17 cellular contexts compared by ENCODE assay signal in the genomic region with DNA sequence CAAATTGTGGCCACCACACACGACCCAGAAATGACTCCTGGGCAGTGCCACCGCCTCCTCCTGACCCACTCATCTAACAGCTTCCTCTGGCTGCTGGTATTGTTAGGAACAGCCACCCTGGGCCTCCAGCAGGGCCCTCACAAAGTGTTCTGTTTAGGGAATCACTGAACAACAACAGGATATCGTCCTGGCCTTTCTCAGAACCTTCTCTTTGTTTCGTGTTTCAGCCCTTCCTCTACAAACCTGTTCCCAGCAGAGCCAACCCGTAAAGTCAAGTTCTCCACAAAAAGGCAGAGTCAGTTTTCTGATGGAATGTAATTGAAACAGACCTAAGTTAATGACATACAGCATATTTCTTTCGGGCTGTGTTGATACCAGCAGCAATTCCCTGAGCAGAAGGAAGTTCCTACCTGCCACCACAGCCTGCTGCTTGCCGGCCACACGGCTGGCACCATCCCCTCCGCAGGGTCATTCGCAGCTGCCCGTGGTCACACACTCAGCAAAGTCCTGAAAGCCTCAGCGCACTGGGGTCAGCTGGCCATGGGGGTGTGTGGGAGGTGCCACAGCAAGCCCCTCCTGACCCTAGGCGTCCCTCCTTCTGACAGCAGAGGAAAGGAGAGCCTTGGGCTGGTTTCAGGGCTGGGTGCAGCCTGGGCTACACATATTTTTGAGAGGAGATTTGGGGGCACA.
DNase-seq lines count a peak whose midpoint lies in the region; ATAC-seq and TF ChIP-seq lines count a peak whose summit lies in the region.
"Had no signal": no experiment of that assay in that cellular context is flagged by ENCODE, and none has a peak within 500 bp of the region (broad histone marks: within the 10 kb centered on the region; RNA-seq: fewer than 3 reads in every experiment).

No MANE protein-coding gene starts in this region.

- H3K9me2 ChIP-seq in OCI-LY7 (ENCODE audit: insufficient read depth, low read length), result no peaks in the 10 kb centered on the region

- no CpG with 5 or more reads among the region's 13 CpGs for WGBS in mesendoderm (ENCODE audit: extremely low coverage, insufficient coverage, low lambda C conversion rate)

- no peaks in the 10 kb centered on the region for H3K79me2 ChIP-seq in mesendoderm (ENCODE audit: control insufficient read depth, insufficient read depth, low read length)
- no peaks in the 10 kb centered on the region for H3K79me2 ChIP-seq in OCI-LY7 (ENCODE audit: insufficient read depth, low read depth, low read length)

- H2AK5ac ChIP-seq in mesendoderm (ENCODE audit: low read length), result no peak overlapping the region

- H3K56ac ChIP-seq in mesendoderm (ENCODE audit: low read length), result peak overlapping the region; percentile 68

- H3K9me3 Mint-ChIP-seq in stimulated activated effector memory CD8-positive, alpha-beta T cell treated with anti-CD3 and anti-CD28 coated beads, Interleukin-12 subunit alpha, Interleukin-12 subunit beta, amount 100 ng/mL, for 72 hours, result no peaks in the 10 kb centered on the region
- H3K9me3 Mint-ChIP-seq: activated naive CD4-positive, alpha-beta T cell treated with anti-CD3 and anti-CD28 coated beads, Interleukin-2, amount 50 U/mL, for 72 hours; T-cell had no signal

- H3K27me3 ChIP-seq in mesendoderm (ENCODE audit: insufficient read depth, low read length, poor library complexity), result no peaks in the 10 kb centered on the region
- H3K27me3 ChIP-seq in skeletal muscle tissue (ENCODE audit: control insufficient read depth in 3 of 3, insufficient read depth in 3 of 3, low read length in 3 of 3), result no peaks in the 10 kb centered on the region
- H3K27me3 ChIP-seq: BE2C had no signal

- no peaks in the 10 kb centered on the region for H4K20me1 ChIP-seq in OCI-LY7 (ENCODE audit: insufficient read depth, low read length)

- DNase-seq in MV-4-11 (lab: John Stamatoyannopoulos, UW) (peak; percentile 32), choroid plexus epithelial cell (ENCODE audit: low read depth) (peak; percentile 21), mesendoderm (no peak), OCI-LY7 (ENCODE audit: low spot score) (no peak), NCI-H345 treated with DMSO at 0.1 percent for 48 hours (lab: John Stamatoyannopoulos, UW; ENCODE audit: unreplicated experiment) (no peak)
- DNase-seq in stimulated activated effector memory CD8-positive, alpha-beta T cell treated with anti-CD3 and anti-CD28 coated beads, Interleukin-12 subunit alpha, Interleukin-12 subunit beta, amount 100 ng/mL, for 72 hours (ENCODE audit: low spot score in 2 of 2), result no peak
- DNase-seq: BE2C; central memory CD4-positive, alpha-beta T cell; head of caudate nucleus; NCI-H1436; NCI-H510A; T-cell had no signal

- H2BK15ac ChIP-seq in mesendoderm (replicated peaks; ENCODE audit: low read depth), result no peak overlapping the region

- H3K36me3 ChIP-seq in mesendoderm (ENCODE audit: control insufficient read depth, insufficient read depth, low read length) (no peaks in the 10 kb centered on the region), skeletal muscle tissue (ENCODE audit: control insufficient read depth in 3 of 3, insufficient read depth in 3 of 3, low read length in 3 of 3) (no peaks in the 10 kb centered on the region), OCI-LY7 (ENCODE audit: insufficient read depth, low read length) (no peaks in the 10 kb centered on the region)
- H3K36me3 ChIP-seq: BE2C, thoracic aorta had no signal

- H3K79me1 ChIP-seq in mesendoderm (ENCODE audit: low read length), result no peaks in the 10 kb centered on the region

- H2BK120ac ChIP-seq in mesendoderm (ENCODE audit: low read depth, low read length), result no peak overlapping the region

- no TSS peak for BruUV-seq in OCI-LY7 (replicated peaks; lab: Mats Ljungman, UMichigan)

- no peaks in the 10 kb centered on the region for H3K9me3 ChIP-seq in skeletal muscle tissue (ENCODE audit: control insufficient read depth in 3 of 3, low read length in 3 of 3)
- H3K9me3 ChIP-seq in OCI-LY7 (ENCODE audit: low read length), result no peaks in the 10 kb centered on the region
- H3K9me3 ChIP-seq: BE2C, thoracic aorta had no signal

- POLR2A ChIA-PET in OCI-LY7 (lab: Charles Lee), result no interaction called here

- H3K36me3 Mint-ChIP-seq in stimulated activated effector memory CD8-positive, alpha-beta T cell treated with anti-CD3 and anti-CD28 coated beads, Interleukin-12 subunit alpha, Interleukin-12 subunit beta, amount 100 ng/mL, for 72 hours, result no peaks in the 10 kb centered on the region
- H3K36me3 Mint-ChIP-seq: activated naive CD4-positive, alpha-beta T cell treated with anti-CD3 and anti-CD28 coated beads, Interleukin-2, amount 50 U/mL, for 72 hours; T-cell had no signal

- H3K9ac ChIP-seq in mesendoderm (ENCODE audit: low read length), result no peak overlapping the region
- no peak overlapping the region for H3K9ac ChIP-seq in skeletal muscle tissue (ENCODE audit: low read depth in 1 of 3, low read length in 3 of 3)

- H3K4me1 ChIP-seq in mesendoderm (ENCODE audit: control insufficient read depth, low read depth, low read length) (no peaks in the 10 kb centered on the region), skeletal muscle tissue (ENCODE audit: control insufficient read depth in 3 of 3, insufficient read depth in 3 of 3, low read length in 3 of 3) (peaks cover 4 to 16% (median 7%) of the 10 kb centered on the region in 3 donors), OCI-LY7 (ENCODE audit: insufficient read depth, low read length, poor library complexity, severe bottlenecking) (no peaks in the 10 kb centered on the region)
- H3K4me1 ChIP-seq: BE2C had no signal

- H2BK5ac ChIP-seq in mesendoderm (ENCODE audit: low read length), result no peak overlapping the region

- H3K4me2 ChIP-seq in mesendoderm (ENCODE audit: low read length) (no peak overlapping the region), OCI-LY7 (ENCODE audit: low read length) (no peak overlapping the region)

- H3K23ac ChIP-seq in mesendoderm (ENCODE audit: low read length), result no peak overlapping the region

- no peak overlapping the region for H3K27ac Mint-ChIP-seq in stimulated activated effector memory CD8-positive, alpha-beta T cell treated with anti-CD3 and anti-CD28 coated beads, Interleukin-12 subunit alpha, Interleukin-12 subunit beta, amount 100 ng/mL, for 72 hours
- H3K27ac Mint-ChIP-seq: T-cell had no signal

- no peak overlapping the region for H4K8ac ChIP-seq in mesendoderm (ENCODE audit: low read depth, low read length)

- H3K4me1 Mint-ChIP-seq in stimulated activated effector memory CD8-positive, alpha-beta T cell treated with anti-CD3 and anti-CD28 coated beads, Interleukin-12 subunit alpha, Interleukin-12 subunit beta, amount 100 ng/mL, for 72 hours, result peaks cover 15% of the 10 kb centered on the region
- H3K4me1 Mint-ChIP-seq: T-cell had no signal

- H3K4ac ChIP-seq in mesendoderm (ENCODE audit: low read depth, low read length), result no peak overlapping the region

- CTCF ChIA-PET in OCI-LY7 (lab: Charles Lee; ENCODE audit: unreplicated experiment), result no interaction called here

- TF ChIP-seq CTCF in choroid plexus epithelial cell (conservative IDR thresholded peaks at IDR 0.05; ENCODE audit: low read depth, low read length), result no peak
- no peak for TF ChIP-seq CTCF in OCI-LY7 (conservative IDR thresholded peaks at IDR 0.05; ENCODE audit: low read length)

- no peak overlapping the region for H3K18ac ChIP-seq in mesendoderm (ENCODE audit: low read length)

- H3K4me3 ChIP-seq in choroid plexus epithelial cell (ENCODE audit: low read depth, low read length) (no peak overlapping the region), mesendoderm (ENCODE audit: low read length) (no peak overlapping the region), skeletal muscle tissue (ENCODE audit: low read length in 3 of 3) (no peak overlapping the region), OCI-LY7 (ENCODE audit: low read depth, low read length, poor library complexity, severe bottlenecking) (no peak overlapping the region)
- H3K4me3 ChIP-seq: thoracic aorta had no signal

- H3K27ac ChIP-seq in mesendoderm (ENCODE audit: low read depth, low read length) (no peak overlapping the region), skeletal muscle tissue (ENCODE audit: low read depth, low read length) (peak overlapping the region; percentile 51), OCI-LY7 (ENCODE audit: low read depth, low read length, poor library complexity, severe bottlenecking) (no peak overlapping the region)
- H3K27ac ChIP-seq: thoracic aorta had no signal

- intact Hi-C loops in OCI-LY7 (cut with micrococcal nuclease; ENCODE audit: unreplicated experiment), result no loop called here

- no peak overlapping the region for H4K5ac ChIP-seq in mesendoderm (ENCODE audit: low read length)

- no peak overlapping the region for H3K4me3 Mint-ChIP-seq in stimulated activated effector memory CD8-positive, alpha-beta T cell treated with anti-CD3 and anti-CD28 coated beads, Interleukin-12 subunit alpha, Interleukin-12 subunit beta, amount 100 ng/mL, for 72 hours
- H3K4me3 Mint-ChIP-seq: T-cell had no signal

- no peak overlapping the region for H2AFZ ChIP-seq in OCI-LY7 (ENCODE audit: low read length)

- no peak for ATAC-seq in stimulated activated effector memory CD8-positive, alpha-beta T cell treated with anti-CD3 and anti-CD28 coated beads, Interleukin-12 subunit alpha, Interleukin-12 subunit beta, amount 100 ng/mL, for 72 hours
- no peak for ATAC-seq in HG03097 (IDR thresholded peaks at IDR 0.05; ENCODE audit: low FRiP score, unreplicated experiment)
- ATAC-seq: activated CD4-positive, CD25-positive, alpha-beta regulatory T cell treated with anti-CD3 and anti-CD28 coated beads, Interleukin-2, amount 50 U/mL, for 24 hours; activated naive CD4-positive, alpha-beta T cell treated with anti-CD3 and anti-CD28 coated beads, Interleukin-2, amount 50 U/mL, for 72 hours; T-cell had no signal

Comparison
In these comparisons a context has a peak if more than half of its experiments do, and no peak if none do; other contexts are left out.
1. DNase-seq: peak in MV-4-11 (single experiment) and choroid plexus epithelial cell (single experiment); none in mesendoderm (single experiment), stimulated activated effector memory CD8-positive, alpha-beta T cell treated with anti-CD3 and anti-CD28 coated beads, Interleukin-12 subunit alpha, Interleukin-12 subunit beta, amount 100 ng/mL, for 72 hours (0 of 2), OCI-LY7 (single experiment) and NCI-H345 treated with DMSO at 0.1 percent for 48 hours (single experiment).